1 cellular context compared by ENCODE assay signal in the genomic region with DNA sequence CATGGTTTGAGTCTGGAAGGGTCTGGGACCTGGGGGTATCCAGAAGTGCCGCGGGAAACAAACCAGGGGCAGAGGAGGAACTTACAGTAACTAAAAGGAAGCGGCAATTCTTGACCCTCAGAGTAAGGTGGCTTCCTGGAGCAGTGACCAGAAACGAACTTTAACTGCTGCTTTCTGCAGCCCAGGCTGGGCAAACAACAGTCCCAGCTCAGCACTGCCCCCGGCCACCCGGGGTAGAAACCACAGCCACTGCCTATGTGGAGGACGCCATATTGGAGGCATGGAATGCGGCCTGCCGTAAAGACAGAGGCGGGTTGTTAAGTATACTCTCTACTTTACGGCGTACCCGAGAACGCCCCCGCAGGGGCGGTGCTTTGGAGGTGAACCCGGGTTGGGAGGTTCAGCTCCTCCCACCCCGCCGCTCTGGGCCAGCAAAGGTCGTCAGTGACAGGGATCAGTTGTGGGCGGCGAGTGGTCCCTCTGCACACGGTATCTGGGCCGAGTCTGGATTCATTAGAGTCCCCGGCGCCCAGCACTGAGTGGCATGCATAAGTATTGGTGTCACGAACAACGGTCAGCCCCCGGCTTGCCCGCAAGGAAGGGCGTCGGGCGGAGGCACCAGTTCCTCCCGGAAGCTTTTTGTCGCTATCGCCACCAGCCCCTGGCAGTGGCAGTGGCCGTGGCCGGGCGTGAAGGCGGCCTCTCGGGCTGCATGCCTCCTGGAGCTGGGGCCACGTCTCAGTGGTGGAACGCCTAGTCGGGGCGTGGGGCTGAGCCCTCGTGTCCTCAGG.
TF ChIP-seq lines count a peak whose summit lies in the region.

Gene PDSS2, minus strand, starts transcription at position 282 of the 791 bp plus-strand sequence. Its CDS starts 279 bp downstream, at position 3.

TF ChIP-seq in GM23338, 12 proteins besides CTCF, POLR2A, EP300 and RAD21:
- TF ChIP-seq CREB1 (CRISPR knock-in tag; IDR thresholded peaks at IDR 0.05; ENCODE audit: low read depth) (peak; percentile 32; the same call in 1 of the 2 replicates), POLR2AphosphoS5 (IDR thresholded peaks at IDR 0.05; ENCODE audit: low read depth) (peak; percentile 95), ZNF114 (CRISPR knock-in tag; IDR thresholded peaks at IDR 0.05) (no peak), ETS1 (IDR thresholded peaks at IDR 0.05) (peak; percentile 51; the same call in 1 of the 2 replicates), REST (IDR thresholded peaks at IDR 0.05; ENCODE audit: unreplicated experiment) (no peak)
